1 cellular context compared by ENCODE assay signal in genomic region chr5:610744-611730, GRCh38.
A peak's percentile ranks its signal among the peaks of the same experiment; 100 is the strongest.
TF ChIP-seq lines count a peak whose summit lies in the region.

No MANE protein-coding gene starts in this region.

TF ChIP-seq in GM12878, 131 proteins besides CTCF, POLR2A, EP300 and RAD21 (continued from another document):
- TF ChIP-seq NKRF (conservative IDR thresholded peaks at IDR 0.05): no peak
- TF ChIP-seq MEF2B (IDR thresholded peaks at IDR 0.05; ENCODE audit: partially characterized antibody, poor library complexity, severe bottlenecking): no peak
- peak; percentile 74; the same call in 1 of the 2 replicates for TF ChIP-seq PAX8 (IDR thresholded peaks at IDR 0.05)
- TF ChIP-seq RBBP5 (conservative IDR thresholded peaks at IDR 0.05): no peak
- TF ChIP-seq RFX5 (IDR thresholded peaks at IDR 0.05; ENCODE audit: low read depth, low read length): no peak
- TF ChIP-seq RELB (IDR thresholded peaks at IDR 0.05; ENCODE audit: low read depth): no peak
- TF ChIP-seq NR2C2 (IDR thresholded peaks at IDR 0.05; ENCODE audit: borderline replicate concordance, control insufficient read depth, insufficient read length, low read depth): no peak
- no peak for TF ChIP-seq RAD51 (IDR thresholded peaks at IDR 0.05)
- TF ChIP-seq ZBTB4 (CRISPR knock-in tag; IDR thresholded peaks at IDR 0.05): no peak
- TF ChIP-seq KDM1A (IDR thresholded peaks at IDR 0.05; ENCODE audit: borderline replicate concordance): 0 out of 2 replicates have a peak, but pooled peaks have one; percentile 28
- no peak for TF ChIP-seq SREBF2 (IDR thresholded peaks at IDR 0.05; ENCODE audit: low read length)
